In the genomic region with DNA sequence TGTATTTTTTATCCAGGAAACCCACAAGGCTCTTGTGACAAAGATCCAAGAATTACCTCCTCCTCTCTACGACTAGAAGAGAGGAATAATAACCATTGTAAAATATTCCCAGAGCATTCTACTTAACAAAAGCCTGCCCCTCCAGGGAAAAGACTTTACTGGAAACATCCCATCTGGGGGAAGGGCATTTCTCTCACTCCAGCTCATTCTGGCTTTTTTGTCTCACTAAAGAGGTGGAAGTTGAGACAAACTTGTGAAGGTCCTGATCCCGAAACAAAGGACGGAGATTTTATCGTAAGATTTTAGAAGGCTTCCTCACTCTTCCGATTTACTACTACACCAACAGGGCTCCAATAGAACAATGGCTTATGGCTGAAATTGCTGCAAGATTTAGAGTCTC, we compare ENCODE assay signal across 30 cellular contexts.
"Had no signal": no experiment of that assay in that cellular context is flagged by ENCODE, and none has a peak within 500 bp of the region (broad histone marks: within the 10 kb centered on the region; RNA-seq: fewer than 3 reads in every experiment).

No MANE protein-coding gene starts in this region.

- FAIRE-seq: keratinocyte had no signal

- H3K27me3 ChIP-seq: colonic mucosa, esophagus muscularis mucosa, heart right ventricle, ovary, sigmoid colon, testis, tibial artery, upper lobe of left lung, uterus had no signal

- H3K36me3 ChIP-seq: colonic mucosa, esophagus muscularis mucosa, heart right ventricle, ovary, sigmoid colon, tibial artery, upper lobe of left lung, uterus had no signal

- H3K4me3 ChIP-seq: colonic mucosa, esophagus muscularis mucosa, heart right ventricle, lung, mucosa of descending colon, ovary, psoas muscle, sigmoid colon, testis, tibial artery, upper lobe of left lung, uterus had no signal

- DNase-seq: colonic mucosa; effector CD8-positive, alpha-beta T cell; endodermal cell; foreskin melanocyte; glutamatergic neuron; heart right ventricle; hippocampal formation; mucosa of descending colon; naive B cell; occipital lobe; ovary; posterior cingulate gyrus; psoas muscle; right cardiac atrium; sigmoid colon; stimulated activated CD4-positive, alpha-beta T cell treated with anti-CD3 and anti-CD28 coated beads, Interleukin-2, amount 100 ng/mL, for 24 hours; stimulated activated CD4-positive, alpha-beta T cell treated with anti-CD3 and anti-CD28 coated beads, Interleukin-4, amount 100 ng/mL, for 4 hours; stimulated activated naive CD8-positive, alpha-beta T cell treated with anti-CD3 and anti-CD28 coated beads, Interleukin-15, Interleukin-2, amounts not matched to agents 100 U/mL and 50 U/mL, for 24 hours; substantia nigra; testis; tibial artery; upper lobe of left lung; uterus had no signal

- H3K27ac ChIP-seq: colonic mucosa, epithelial cell of prostate, esophagus muscularis mucosa, heart right ventricle, ovary, psoas muscle, sigmoid colon, testis, tibial artery, upper lobe of left lung, uterus had no signal

- H3K9me3 ChIP-seq: colonic mucosa, esophagus muscularis mucosa, mucosa of descending colon, ovary, psoas muscle, sigmoid colon, testis, tibial artery, upper lobe of left lung, uterus had no signal

- H3K4me1 ChIP-seq: colonic mucosa, esophagus muscularis mucosa, heart right ventricle, psoas muscle, sigmoid colon, testis, tibial artery, upper lobe of left lung, uterus had no signal

- ATAC-seq: heart right ventricle; left lobe of liver; mucosa of descending colon; natural killer cell treated with Interleukin-12 subunit alpha and Interleukin-12 subunit beta and Interleukin-15 and Interleukin-18, amount 100 ng/mL, for 72 hours; psoas muscle; right cardiac atrium; stimulated activated memory B cell treated with anti-CD40 and anti-IgM and Interleukin-4, amounts not matched to agents 10 μg/mL and 1 μg/mL and 100 μg/mL, for 72 hours; stimulated activated naive CD8-positive, alpha-beta T cell treated with anti-CD3 and anti-CD28 coated beads, Interleukin-15, Interleukin-2, amounts not matched to agents 100 U/mL and 50 U/mL, for 24 hours had no signal
